ENCODE assay signal across 8 cellular contexts in genomic region chr10:98446121-98446655, GRCh38. TPM values are rescaled to one million over a fixed set of nuclear protein-coding genes. Genes with fewer than 3 reads are reported as not detected.
A peak's percentile ranks its signal among the peaks of the same experiment; 100 is the strongest.
DNase-seq lines count a peak whose midpoint lies in the region; ATAC-seq and TF ChIP-seq lines count a peak whose summit lies in the region.

No MANE protein-coding gene starts in this region.

- H3K27ac ChIP-seq in SU-DHL-6 (ENCODE audit: low read depth, low read length): peak overlapping the region; percentile 74
- peak overlapping the region; percentile 97 for H3K27ac ChIP-seq in cingulate gyrus (ENCODE audit: low read depth, low read length)
- peak overlapping the region; percentile 83 to 86 for H3K27ac ChIP-seq in liver (ENCODE audit: low read depth in 1 of 2, low read length in 2 of 2)

- H3K4me3 ChIP-seq in AG09309 (ENCODE audit: control insufficient read depth, low read depth, low read length) (peak overlapping the region; percentile 86), SU-DHL-6 (ENCODE audit: insufficient read depth, low read length, poor library complexity, severe bottlenecking) (peak overlapping the region; percentile 88), liver (ENCODE audit: low read depth in 1 of 3, low read length in 3 of 3) (peak overlapping the region; percentile 76 to 92 (median 85))

- TF ChIP-seq CTCF in AG09309 (IDR thresholded peaks at IDR 0.05; ENCODE audit: control insufficient read depth, insufficient read depth, low read depth, low read length, missing control alignments) (no peak), SU-DHL-6 (IDR thresholded peaks at IDR 0.05; ENCODE audit: insufficient read depth, low read length, poor library complexity, severe bottlenecking) (no peak), liver (IDR thresholded peaks at IDR 0.05; ENCODE audit: low read depth, low read length, missing input control) (no peak)

- TF ChIP-seq RAD21 in liver (IDR thresholded peaks at IDR 0.05): no peak

- no peaks in the 10 kb centered on the region for H3F3A ChIP-seq in SU-DHL-6 (ENCODE audit: insufficient read depth)

- peaks cover 21% of the 10 kb centered on the region; the same call in 1 of the 2 replicates for H3K79me2 ChIP-seq in SU-DHL-6 (ENCODE audit: insufficient read depth, low read length)

- H3K27me3 ChIP-seq in SU-DHL-6 (ENCODE audit: low read length) (no peaks in the 10 kb centered on the region), liver (ENCODE audit: control insufficient read depth in 4 of 4, insufficient read depth in 4 of 4, low read length in 3 of 4) (no peaks in the 10 kb centered on the region)

- H3K9me2 ChIP-seq in SU-DHL-6 (replicated peaks; ENCODE audit: insufficient read depth, low read length): no peaks in the 10 kb centered on the region

- H3K4me2 ChIP-seq in SU-DHL-6 (ENCODE audit: low read depth, low read length, poor library complexity, severe bottlenecking): peak overlapping the region; percentile 61

- H3K36me3 ChIP-seq in SU-DHL-6 (ENCODE audit: low read length) (peaks cover 9% of the 10 kb centered on the region; the same call in 1 of the 2 replicates), liver (ENCODE audit: control insufficient read depth in 4 of 4, insufficient read depth in 3 of 4, low read depth in 1 of 4, low read length in 3 of 4) (peaks cover 0 to 26% (median 14%) of the 10 kb centered on the region in 4 donors)

- H3K4me1 ChIP-seq in liver (ENCODE audit: control insufficient read depth in 4 of 4, insufficient read depth in 4 of 4, low read length in 3 of 4): peaks cover 2 to 16% (median 4%) of the 10 kb centered on the region in 4 donors

- H3K9ac ChIP-seq in SU-DHL-6 (ENCODE audit: low read length): peak overlapping the region; percentile 89
- H3K9ac ChIP-seq in liver (ENCODE audit: low read depth in 1 of 2, low read length in 2 of 2): peak overlapping the region; percentile 67 to 76

- peak overlapping the region; percentile 86 for H2AFZ ChIP-seq in SU-DHL-6 (ENCODE audit: low read depth, low read length, severe bottlenecking)

- peak; percentile 42 for ATAC-seq in GM19035 (IDR thresholded peaks at IDR 0.05; ENCODE audit: unreplicated experiment)
- peak; percentile 23 for ATAC-seq in HG03175 (IDR thresholded peaks at IDR 0.05; ENCODE audit: unreplicated experiment)

- DNase-seq in AG09309 (ENCODE audit: low read depth) (no peak), DMS79 treated with DMSO at 0.1 percent for 48 hours (lab: John Stamatoyannopoulos, UW) (no peak)
- DNase-seq in stimulated activated CD4-positive, alpha-beta T cell treated with anti-CD3 and anti-CD28 coated beads, Interleukin-4, amount 100 ng/mL, for 48 hours (ENCODE audit: low read depth in 2 of 2): peak; percentile 19 to 27

- H4K20me1 ChIP-seq in SU-DHL-6 (ENCODE audit: low read depth, low read length): no peaks in the 10 kb centered on the region

- H3K9me3 ChIP-seq in SU-DHL-6 (ENCODE audit: insufficient read depth, low read length) (no peaks in the 10 kb centered on the region), liver (ENCODE audit: control insufficient read depth in 4 of 4, low read length in 3 of 4) (no peaks in the 10 kb centered on the region)

- WGBS in liver: 6% methylated on average over 28 of the region's 28 CpGs

TF ChIP-seq in liver, 16 proteins besides CTCF, POLR2A, EP300 and RAD21:
- no peak for TF ChIP-seq ATF3 (IDR thresholded peaks at IDR 0.05)
- TF ChIP-seq FOXA1 (IDR thresholded peaks at IDR 0.05): no peak
- TF ChIP-seq NR2F2 (IDR thresholded peaks at IDR 0.05): no peak
- TF ChIP-seq, protein P1, sequence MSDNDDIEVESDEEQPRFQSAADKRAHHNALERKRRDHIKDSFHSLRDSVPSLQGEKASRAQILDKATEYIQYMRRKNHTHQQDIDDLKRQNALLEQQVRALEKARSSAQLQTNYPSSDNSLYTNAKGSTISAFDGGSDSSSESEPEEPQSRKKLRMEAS (IDR thresholded peaks at IDR 0.05): no peak
- TF ChIP-seq, protein P2, sequence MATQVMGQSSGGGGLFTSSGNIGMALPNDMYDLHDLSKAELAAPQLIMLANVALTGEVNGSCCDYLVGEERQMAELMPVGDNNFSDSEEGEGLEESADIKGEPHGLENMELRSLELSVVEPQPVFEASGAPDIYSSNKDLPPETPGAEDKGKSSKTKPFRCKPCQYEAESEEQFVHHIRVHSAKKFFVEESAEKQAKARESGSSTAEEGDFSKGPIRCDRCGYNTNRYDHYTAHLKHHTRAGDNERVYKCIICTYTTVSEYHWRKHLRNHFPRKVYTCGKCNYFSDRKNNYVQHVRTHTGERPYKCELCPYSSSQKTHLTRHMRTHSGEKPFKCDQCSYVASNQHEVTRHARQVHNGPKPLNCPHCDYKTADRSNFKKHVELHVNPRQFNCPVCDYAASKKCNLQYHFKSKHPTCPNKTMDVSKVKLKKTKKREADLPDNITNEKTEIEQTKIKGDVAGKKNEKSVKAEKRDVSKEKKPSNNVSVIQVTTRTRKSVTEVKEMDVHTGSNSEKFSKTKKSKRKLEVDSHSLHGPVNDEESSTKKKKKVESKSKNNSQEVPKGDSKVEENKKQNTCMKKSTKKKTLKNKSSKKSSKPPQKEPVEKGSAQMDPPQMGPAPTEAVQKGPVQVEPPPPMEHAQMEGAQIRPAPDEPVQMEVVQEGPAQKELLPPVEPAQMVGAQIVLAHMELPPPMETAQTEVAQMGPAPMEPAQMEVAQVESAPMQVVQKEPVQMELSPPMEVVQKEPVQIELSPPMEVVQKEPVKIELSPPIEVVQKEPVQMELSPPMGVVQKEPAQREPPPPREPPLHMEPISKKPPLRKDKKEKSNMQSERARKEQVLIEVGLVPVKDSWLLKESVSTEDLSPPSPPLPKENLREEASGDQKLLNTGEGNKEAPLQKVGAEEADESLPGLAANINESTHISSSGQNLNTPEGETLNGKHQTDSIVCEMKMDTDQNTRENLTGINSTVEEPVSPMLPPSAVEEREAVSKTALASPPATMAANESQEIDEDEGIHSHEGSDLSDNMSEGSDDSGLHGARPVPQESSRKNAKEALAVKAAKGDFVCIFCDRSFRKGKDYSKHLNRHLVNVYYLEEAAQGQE (IDR thresholded peaks at IDR 0.05): no peak
- TF ChIP-seq JUND (IDR thresholded peaks at IDR 0.05): no peak
- TF ChIP-seq HNF4G (IDR thresholded peaks at IDR 0.05): no peak
- TF ChIP-seq EGR1 (IDR thresholded peaks at IDR 0.05; ENCODE audit: low read depth in 2 of 2): no peak
- no peak for TF ChIP-seq GABPA (IDR thresholded peaks at IDR 0.05 in 1 of 2, conservative IDR thresholded peaks at IDR 0.05 in 1 of 2)
- TF ChIP-seq TAF1 (conservative IDR thresholded peaks at IDR 0.05): no peak
- TF ChIP-seq ZBTB33 (IDR thresholded peaks at IDR 0.05): no peak
- no peak for TF ChIP-seq FOXA2 (IDR thresholded peaks at IDR 0.05)
- no peak for TF ChIP-seq YY1 (IDR thresholded peaks at IDR 0.05)
- no peak for TF ChIP-seq RXRA (IDR thresholded peaks at IDR 0.05)
- no peak for TF ChIP-seq SP1 (IDR thresholded peaks at IDR 0.05)

RNA-seq across cellular contexts. Expression of gene HPS1, which starts 0.5 kb away (rescaled TPM):
- 10 to 100 TPM; 19.9 to 37.5 TPM for total RNA-seq in liver
- polyA plus RNA-seq in liver: 10 to 100 TPM; 22.1 to 56.7 TPM

RNA-seq across cellular contexts. Expression of gene PYROXD2, which starts 31.2 kb away (rescaled TPM):
- total RNA-seq in liver: 1 to 10 TPM; 4.6 to 9.0 TPM
- 1 to 10 TPM; 2.3 to 4.3 TPM for polyA plus RNA-seq in liver

Comparison
In these comparisons a context has a peak if more than half of its experiments do, and no peak if none do; other contexts are left out.
1. DNase-seq: peak in stimulated activated CD4-positive, alpha-beta T cell treated with anti-CD3 and anti-CD28 coated beads, Interleukin-4, amount 100 ng/mL, for 48 hours (2 of 2); none in AG09309 (single experiment) and DMS79 treated with DMSO at 0.1 percent for 48 hours (single experiment).
2. Peak in every context shown above with its lines, with median percentiles within 50 percentile points of each other: H3K4me3 ChIP-seq and H3K27ac ChIP-seq.